In genomic region chr20:60884277-60884676, GRCh38 we compare ENCODE assay signal across 24 cellular contexts.
"Had no signal": no experiment of that assay in that cellular context is flagged by ENCODE, and none has a peak within 500 bp of the region (broad histone marks: within the 10 kb centered on the region; RNA-seq: fewer than 3 reads in every experiment).

No MANE protein-coding gene starts in this region.

- H3K27ac ChIP-seq: left ventricle myocardium inferior, ovary, right atrium auricular region, skin epidermis, stomach, testis, thyroid gland, transverse colon, upper lobe of left lung had no signal

- H3K36me3 Mint-ChIP-seq: mesothelial cell of epicardium; naive thymus-derived CD4-positive, alpha-beta T cell; natural killer cell treated with Interleukin-12 subunit alpha and Interleukin-12 subunit beta and Interleukin-15 and Interleukin-18, amount 100 ng/mL, for 72 hours; stimulated activated naive B cell treated with anti-CD40 and anti-IgM and Interleukin-4, amounts not matched to agents 10 μg/mL and 1 μg/mL and 100 μg/mL, for 72 hours had no signal

- H3K9me3 Mint-ChIP-seq: mesothelial cell of epicardium; natural killer cell treated with Interleukin-12 subunit alpha and Interleukin-12 subunit beta and Interleukin-15 and Interleukin-18, amount 100 ng/mL, for 72 hours had no signal

- H3K4me1 ChIP-seq: left ventricle myocardium inferior, right atrium auricular region, stomach, testis, thyroid gland, transverse colon, upper lobe of left lung had no signal

- H3K4me3 Mint-ChIP-seq: mesothelial cell of epicardium; naive thymus-derived CD4-positive, alpha-beta T cell; natural killer cell treated with Interleukin-12 subunit alpha and Interleukin-12 subunit beta and Interleukin-15 and Interleukin-18, amount 100 ng/mL, for 72 hours; stimulated activated naive B cell treated with anti-CD40 and anti-IgM and Interleukin-4, amounts not matched to agents 10 μg/mL and 1 μg/mL and 100 μg/mL, for 72 hours had no signal

- ATAC-seq: mucosa of descending colon; naive thymus-derived CD4-positive, alpha-beta T cell; natural killer cell treated with Interleukin-12 subunit alpha and Interleukin-12 subunit beta and Interleukin-15 and Interleukin-18, amount 100 ng/mL, for 72 hours; sciatic nerve; stimulated activated naive B cell treated with anti-CD40 and anti-IgM and Interleukin-4, amounts not matched to agents 10 μg/mL and 1 μg/mL and 100 μg/mL, for 72 hours; stimulated activated naive CD8-positive, alpha-beta T cell treated with anti-CD3 and anti-CD28 coated beads, Interleukin-15, Interleukin-2, amounts not matched to agents 100 U/mL and 50 U/mL, for 24 hours had no signal

- H3K4me3 ChIP-seq: left ventricle myocardium inferior, lung, mucosa of descending colon, ovary, right atrium auricular region, skin epidermis, stomach, testis, thyroid gland, transverse colon, upper lobe of left lung had no signal

- DNase-seq: islet precursor cell; left ventricle myocardium inferior; mesendoderm; mucosa of descending colon; naive thymus-derived CD4-positive, alpha-beta T cell; ovary; stimulated activated CD4-positive, alpha-beta T cell treated with anti-CD3 and anti-CD28 coated beads, Interleukin-12 subunit alpha, Interleukin-12 subunit beta, amount 100 ng/mL, for 4 hours; stimulated activated CD4-positive, alpha-beta T cell treated with anti-CD3 and anti-CD28 coated beads, Interleukin-15, amount 100 ng/mL, for 24 hours; stimulated activated CD4-positive, alpha-beta T cell treated with anti-CD3 and anti-CD28 coated beads, Interleukin-2, amount 100 ng/mL, for 24 hours; stimulated activated CD4-positive, alpha-beta T cell treated with anti-CD3 and anti-CD28 coated beads, Interleukin-4, amount 100 ng/mL, for 1 hour; stimulated activated naive B cell treated with anti-CD40 and anti-IgM and Interleukin-4, amounts not matched to agents 10 μg/mL and 1 μg/mL and 100 μg/mL, for 72 hours; stimulated activated naive CD8-positive, alpha-beta T cell treated with anti-CD3 and anti-CD28 coated beads, Interleukin-15, Interleukin-2, amounts not matched to agents 100 U/mL and 50 U/mL, for 24 hours; stomach; testis; thyroid gland; transverse colon; upper lobe of left lung had no signal

- H3K9me3 ChIP-seq: left ventricle myocardium inferior, ovary, right atrium auricular region, stomach, testis, thyroid gland, transverse colon, upper lobe of left lung had no signal

- H3K4me1 Mint-ChIP-seq: mesothelial cell of epicardium; naive thymus-derived CD4-positive, alpha-beta T cell; stimulated activated naive B cell treated with anti-CD40 and anti-IgM and Interleukin-4, amounts not matched to agents 10 μg/mL and 1 μg/mL and 100 μg/mL, for 72 hours had no signal

- H3K27me3 ChIP-seq: ovary, right atrium auricular region, stomach, testis, thyroid gland, transverse colon, upper lobe of left lung had no signal

- H3K36me3 ChIP-seq: left ventricle myocardium inferior, ovary, right atrium auricular region, stomach, thyroid gland, transverse colon, upper lobe of left lung had no signal

- H3K27ac Mint-ChIP-seq: mesothelial cell of epicardium; naive thymus-derived CD4-positive, alpha-beta T cell; natural killer cell treated with Interleukin-12 subunit alpha and Interleukin-12 subunit beta and Interleukin-15 and Interleukin-18, amount 100 ng/mL, for 72 hours; progenitor cell of endocrine pancreas; stimulated activated naive B cell treated with anti-CD40 and anti-IgM and Interleukin-4, amounts not matched to agents 10 μg/mL and 1 μg/mL and 100 μg/mL, for 72 hours had no signal

- H3K27me3 Mint-ChIP-seq: stimulated activated naive B cell treated with anti-CD40 and anti-IgM and Interleukin-4, amounts not matched to agents 10 μg/mL and 1 μg/mL and 100 μg/mL, for 72 hours had no signal
